Comparison of ENCODE assay signal across 8 cellular contexts in genomic region chr11:63478896-63479295, GRCh38. TPM values are rescaled to one million over a fixed set of nuclear protein-coding genes. Genes with fewer than 3 reads are reported as not detected.
DNase-seq lines count a peak whose midpoint lies in the region; ATAC-seq and TF ChIP-seq lines count a peak whose summit lies in the region.

No MANE protein-coding gene starts in this region.

- TF ChIP-seq CTCF in DOHH2 (IDR thresholded peaks at IDR 0.05; ENCODE audit: low read depth, low read length, poor library complexity, severe bottlenecking) (peak; percentile 89), foreskin fibroblast (IDR thresholded peaks at IDR 0.05; ENCODE audit: low read depth, low read length) (peak; percentile 86), omental fat pad (IDR thresholded peaks at IDR 0.05) (peak in 2 of 3 donors; percentile 5 to 87), upper lobe of left lung (IDR thresholded peaks at IDR 0.05) (peak; percentile 77 to 91 (median 86))

- H3K36me3 Mint-ChIP-seq in activated T-helper 2 cell treated with anti-CD3 and anti-CD28 coated beads, Interferon-gamma antibody, Interleukin-2, Interleukin-4, amounts not matched to agents 10 μg/mL and 5 μg/mL and 100 μg/mL, durations not matched to agents 14 hours and 24 hours and 36 hours (ENCODE audit: low read depth): no peaks in the 10 kb centered on the region

- ATAC-seq in omental fat pad (ENCODE audit: low FRiP score) (peak; percentile 91), upper lobe of left lung (ENCODE audit: low FRiP score in 2 of 2) (peak; percentile 79 to 91), HG03460 (IDR thresholded peaks at IDR 0.05; ENCODE audit: unreplicated experiment) (no peak)

- 15 to 16% methylated on average over 5 of the region's 5 CpGs for WGBS in upper lobe of left lung, 2 donors

- H3K9me3 ChIP-seq in DOHH2 (ENCODE audit: control insufficient read depth, insufficient read depth, low read length) (no peaks in the 10 kb centered on the region), upper lobe of left lung (peaks cover 0 to 10% (median 9%) of the 10 kb centered on the region in 4 donors)

- peaks cover 57% of the 10 kb centered on the region for H3K27me3 Mint-ChIP-seq in activated T-helper 2 cell treated with anti-CD3 and anti-CD28 coated beads, Interferon-gamma antibody, Interleukin-2, Interleukin-4, amounts not matched to agents 10 μg/mL and 5 μg/mL and 100 μg/mL, durations not matched to agents 14 hours and 24 hours and 36 hours (ENCODE audit: low read depth)

- H3K27me3 ChIP-seq in DOHH2 (ENCODE audit: control insufficient read depth, low read length) (peaks cover 6% of the 10 kb centered on the region), upper lobe of left lung (no peaks in the 10 kb centered on the region)

- H3K79me2 ChIP-seq in DOHH2 (ENCODE audit: control insufficient read depth, low read length): no peaks in the 10 kb centered on the region

- no peak overlapping the region for H3K4me2 ChIP-seq in DOHH2 (ENCODE audit: low read length)

- no peaks in the 10 kb centered on the region for H3K9me2 ChIP-seq in DOHH2 (replicated peaks; ENCODE audit: control insufficient read depth, low read length)

- H3K27ac ChIP-seq in DOHH2 (ENCODE audit: low read depth, low read length) (no peak overlapping the region), upper lobe of left lung (no peak overlapping the region)

- intact Hi-C loops in activated T-helper 2 cell treated with anti-CD3 and anti-CD28 coated beads, Interferon-gamma antibody, Interleukin-2, Interleukin-4, amounts not matched to agents 10 μg/mL and 5 μg/mL and 100 μg/mL, durations not matched to agents 14 hours and 24 hours and 36 hours (cut with micrococcal nuclease): loop anchor here (1.0 to 2.0 kb wide), 3 partner anchors 29 to 260 kb away; no protein-coding TSS in a partner anchor

- TF ChIP-seq POLR2A in upper lobe of left lung (IDR thresholded peaks at IDR 0.05): no peak

- no peaks in the 10 kb centered on the region for H3F3A ChIP-seq in DOHH2 (ENCODE audit: control insufficient read depth, insufficient read depth)

- no peaks in the 10 kb centered on the region for H4K20me1 ChIP-seq in DOHH2 (ENCODE audit: control insufficient read depth, insufficient read depth, low read depth, low read length)

- no peak overlapping the region for H3K27ac Mint-ChIP-seq in activated T-helper 2 cell treated with anti-CD3 and anti-CD28 coated beads, Interferon-gamma antibody, Interleukin-2, Interleukin-4, amounts not matched to agents 10 μg/mL and 5 μg/mL and 100 μg/mL, durations not matched to agents 14 hours and 24 hours and 36 hours

- no peaks in the 10 kb centered on the region for H3K36me3 ChIP-seq in DOHH2 (ENCODE audit: control insufficient read depth, low read length)
- H3K36me3 ChIP-seq in upper lobe of left lung: no peaks in the 10 kb centered on the region

- no peak for TF ChIP-seq EP300 in upper lobe of left lung (IDR thresholded peaks at IDR 0.05)

- H3K4me1 ChIP-seq in DOHH2 (ENCODE audit: control insufficient read depth, low read length) (no peaks in the 10 kb centered on the region), upper lobe of left lung (peaks cover 0 to 5% (median 0%) of the 10 kb centered on the region in 4 donors)

- H3K4me3 Mint-ChIP-seq in activated T-helper 2 cell treated with anti-CD3 and anti-CD28 coated beads, Interferon-gamma antibody, Interleukin-2, Interleukin-4, amounts not matched to agents 10 μg/mL and 5 μg/mL and 100 μg/mL, durations not matched to agents 14 hours and 24 hours and 36 hours (ENCODE audit: low read depth): no peak overlapping the region

- H3K9me3 Mint-ChIP-seq in activated T-helper 2 cell treated with anti-CD3 and anti-CD28 coated beads, Interferon-gamma antibody, Interleukin-2, Interleukin-4, amounts not matched to agents 10 μg/mL and 5 μg/mL and 100 μg/mL, durations not matched to agents 14 hours and 24 hours and 36 hours: peaks cover 17% of the 10 kb centered on the region

- H3K4me3 ChIP-seq in DOHH2 (ENCODE audit: low read length): no peak overlapping the region
- H3K4me3 ChIP-seq in foreskin fibroblast (ENCODE audit: low read depth in 1 of 2, low read length in 2 of 2): no peak overlapping the region
- no peak overlapping the region for H3K4me3 ChIP-seq in upper lobe of left lung

- peaks cover 3% of the 10 kb centered on the region for H3K4me1 Mint-ChIP-seq in activated T-helper 2 cell treated with anti-CD3 and anti-CD28 coated beads, Interferon-gamma antibody, Interleukin-2, Interleukin-4, amounts not matched to agents 10 μg/mL and 5 μg/mL and 100 μg/mL, durations not matched to agents 14 hours and 24 hours and 36 hours (ENCODE audit: low read depth)

- DNase-seq in M059J (ENCODE audit: low read depth): peak; percentile 70
- DNase-seq in RKO (ENCODE audit: low spot score): peak; percentile 82
- DNase-seq in activated T-helper 2 cell treated with anti-CD3 and anti-CD28 coated beads, Interferon-gamma antibody, Interleukin-2, Interleukin-4, amounts not matched to agents 10 μg/mL and 5 μg/mL and 100 μg/mL, durations not matched to agents 14 hours and 24 hours and 36 hours (ENCODE audit: low spot score): peak; percentile 29
- DNase-seq in foreskin fibroblast: peak; percentile 50 to 81
- DNase-seq in omental fat pad (ENCODE audit: low spot score): no peak
- DNase-seq in upper lobe of left lung: peak in 1 of 2 donors; percentile 51

RNA-seq across cellular contexts. Expression of gene PLAAT5, which starts 12.1 kb away (rescaled TPM):
- total RNA-seq in M059J (2014; rRNA removed; shearing (Covaris generic)): not detected in 2 replicates
- 0.64 and 0.80 TPM in 2 replicates for total RNA-seq in activated T-helper 2 cell treated with anti-CD3 and anti-CD28 coated beads, Interferon-gamma antibody, Interleukin-2, Interleukin-4, amounts not matched to agents 10 μg/mL and 5 μg/mL and 100 μg/mL, durations not matched to agents 14 hours and 24 hours and 36 hours
- total RNA-seq in omental fat pad (10 to 100 TPM; 12.0 to 54.3 (median 27.9) TPM), upper lobe of left lung (1 to 10 TPM; 1.0 to 7.2 (median 3.1) TPM)

RNA-seq across cellular contexts. Expression of gene LGALS12, which starts 27.0 kb away (rescaled TPM):
- total RNA-seq in M059J (2014; rRNA removed; shearing (Covaris generic)): not detected in 2 replicates
- total RNA-seq in activated T-helper 2 cell treated with anti-CD3 and anti-CD28 coated beads, Interferon-gamma antibody, Interleukin-2, Interleukin-4, amounts not matched to agents 10 μg/mL and 5 μg/mL and 100 μg/mL, durations not matched to agents 14 hours and 24 hours and 36 hours: 1.1 and 1.4 TPM in 2 replicates
- 10 to 100 TPM; 59.3 to 98.5 (median 78.3) TPM for total RNA-seq in omental fat pad
- total RNA-seq in upper lobe of left lung: 1 to 10 TPM in 1 of 6 donors, under 1 TPM in 3, not detected in 2; 0.61 to 1.8 (median 0.76) TPM

RNA-seq across cellular contexts. Expression of gene PLAAT4, which starts 57.7 kb away (rescaled TPM):
- total RNA-seq in M059J (2014; rRNA removed; shearing (Covaris generic)): 81.0 and 90.7 TPM in 2 replicates
- 41.4 and 45.7 TPM in 2 replicates for total RNA-seq in activated T-helper 2 cell treated with anti-CD3 and anti-CD28 coated beads, Interferon-gamma antibody, Interleukin-2, Interleukin-4, amounts not matched to agents 10 μg/mL and 5 μg/mL and 100 μg/mL, durations not matched to agents 14 hours and 24 hours and 36 hours
- total RNA-seq in omental fat pad (10 to 100 TPM; 26.3 to 91.2 (median 32.6) TPM), upper lobe of left lung (100 to 1,000 TPM in 5 of 6 donors, 10 to 100 TPM in 1; 91.1 to 272 (median 192) TPM)

Comparison
In these comparisons a context has a peak if more than half of its experiments do, and no peak if none do; other contexts are left out.
1. RNA of gene LGALS12, which starts 27.0 kb away (total RNA-seq): 59.3 to 98.5 TPM in omental fat pad; 1.1 to 1.4 TPM in activated T-helper 2 cell treated with anti-CD3 and anti-CD28 coated beads, Interferon-gamma antibody, Interleukin-2, Interleukin-4, amounts not matched to agents 10 μg/mL and 5 μg/mL and 100 μg/mL, durations not matched to agents 14 hours and 24 hours and 36 hours, 0.61 to 1.8 TPM in upper lobe of left lung and not detected in M059J; every median in the first group is over 10 times any median in the second.
2. Peak in every context shown above with its lines, with median percentiles within 50 percentile points of each other: CTCF ChIP-seq.